In the genomic region with DNA sequence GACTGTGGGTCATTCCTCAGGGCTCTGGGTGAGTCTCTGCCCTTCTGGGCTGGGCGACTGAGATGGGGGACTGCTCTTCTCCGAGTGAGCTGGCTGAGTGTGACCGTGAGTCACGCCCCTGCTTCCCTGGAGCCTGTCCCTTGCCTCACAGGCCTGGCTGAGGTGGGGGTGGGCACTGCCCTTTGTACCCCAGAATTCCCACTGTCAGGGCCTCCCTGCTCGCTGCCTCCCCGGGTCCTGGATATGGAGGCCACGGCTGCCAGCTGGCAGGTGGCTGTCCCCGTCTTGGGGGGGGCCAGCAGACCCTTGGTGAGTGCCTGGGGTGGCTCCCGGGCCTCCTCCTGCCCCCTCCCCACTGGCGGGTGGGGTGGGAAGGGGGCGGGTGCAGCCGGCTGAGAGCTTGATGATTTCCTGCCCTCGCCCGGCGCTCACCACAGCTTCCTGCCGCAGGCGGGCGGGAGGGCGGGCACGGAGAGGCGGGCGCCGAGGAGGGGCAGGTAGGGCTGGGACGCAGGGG, we compare ENCODE assay signal across 8 cellular contexts. TPM values are rescaled to one million over a fixed set of nuclear protein-coding genes. Genes with fewer than 3 reads are reported as not detected.
DNase-seq lines count a peak whose midpoint lies in the region; ATAC-seq and TF ChIP-seq lines count a peak whose summit lies in the region.

A gene with protein sequence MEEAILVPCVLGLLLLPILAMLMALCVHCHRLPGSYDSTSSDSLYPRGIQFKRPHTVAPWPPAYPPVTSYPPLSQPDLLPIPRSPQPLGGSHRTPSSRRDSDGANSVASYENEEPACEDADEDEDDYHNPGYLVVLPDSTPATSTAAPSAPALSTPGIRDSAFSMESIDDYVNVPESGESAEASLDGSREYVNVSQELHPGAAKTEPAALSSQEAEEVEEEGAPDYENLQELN (plus strand): TSS at position 434 of the 517 bp plus-strand sequence. CDS start 366 bp downstream, outside the sequence.

- TF ChIP-seq CTCF in left ventricle myocardium inferior (IDR thresholded peaks at IDR 0.05; ENCODE audit: borderline replicate concordance) = no peak
- no peak for TF ChIP-seq CTCF in esophagus squamous epithelium (IDR thresholded peaks at IDR 0.05)
- TF ChIP-seq CTCF in Caco-2 (IDR thresholded peaks at IDR 0.05; ENCODE audit: insufficient read depth in 1 of 2, low read depth in 1 of 2, low read length in 1 of 2, severe bottlenecking in 1 of 2, unreplicated experiment in 1 of 2) = no peak

- H3K4me1 ChIP-seq in left ventricle myocardium inferior = no peaks in the 10 kb centered on the region
- H3K4me1 ChIP-seq in esophagus squamous epithelium = peaks cover 0 to 7% (median 0%) of the 10 kb centered on the region in 3 donors
- no peaks in the 10 kb centered on the region for H3K4me1 ChIP-seq in Caco-2

- H3K27ac Mint-ChIP-seq in Caco-2 (ENCODE audit: unreplicated experiment) = no peak within 1 kb of the TSS

- no TSS peak for BruUV-seq in Caco-2 (replicated peaks; lab: Mats Ljungman, UMichigan)

- H3K4me3 ChIP-seq in left ventricle myocardium inferior (no peak within 1 kb of the TSS), esophagus squamous epithelium (peak within 1 kb of the TSS; percentile 0 to 50 (median 36)), Caco-2 (ENCODE audit: low read depth, low read length) (no peak within 1 kb of the TSS)

- peaks cover 85% of the 10 kb centered on the region for H3K36me3 ChIP-seq in left ventricle myocardium inferior
- H3K36me3 ChIP-seq in esophagus squamous epithelium = peaks cover 17 to 99% (median 36%) of the 10 kb centered on the region in 3 donors
- H3K36me3 ChIP-seq in Caco-2 (ENCODE audit: control insufficient read depth, insufficient read depth, low read length) = peaks cover 1% of the 10 kb centered on the region

- intact Hi-C loops in Right ventricle myocardium inferior (cut with DNase I) = no loop called here
- intact Hi-C loops in left ventricle myocardium inferior (cut with micrococcal nuclease) = no loop called here
- intact Hi-C loops in esophagus squamous epithelium (cut with DNase I) = no loop called here
- intact Hi-C loops in Caco-2 (cut with micrococcal nuclease; ENCODE audit: unreplicated experiment) = no loop called here

- no peak within 1 kb of the TSS for H3K4me3 Mint-ChIP-seq in Caco-2 (ENCODE audit: unreplicated experiment)

- POLR2A ChIA-PET in Caco-2 (lab: Charles Lee) = no interaction called here

- CTCF ChIA-PET in Caco-2 (lab: Charles Lee) = interaction anchor here (1.2 kb wide), 1 partner anchor 11 kb away, joined by 3 read pairs; no protein-coding TSS in a partner anchor

- H3K36me3 Mint-ChIP-seq in Caco-2 (ENCODE audit: insufficient read depth, unreplicated experiment) = peaks cover 19% of the 10 kb centered on the region

- ATAC-seq in Right ventricle myocardium inferior = peak; percentile 36
- no peak for ATAC-seq in HG03175 (IDR thresholded peaks at IDR 0.05; ENCODE audit: unreplicated experiment)

- H3K9me3 ChIP-seq in left ventricle myocardium inferior (replicated peaks) (peaks cover 20% of the 10 kb centered on the region), esophagus squamous epithelium (peaks cover 0 to 19% (median 5%) of the 10 kb centered on the region in 3 donors), Caco-2 (no peaks in the 10 kb centered on the region)

- H3K27ac ChIP-seq in left ventricle myocardium inferior (replicated peaks) (no peak within 1 kb of the TSS), esophagus squamous epithelium (peak within 1 kb of the TSS; percentile 28 to 68 (median 41))

- 40% methylated on average over 1 to 2 of the region's 24 CpGs for WGBS in esophagus squamous epithelium, 2 donors

- no peaks in the 10 kb centered on the region for H3K27me3 Mint-ChIP-seq in Caco-2 (ENCODE audit: insufficient read depth, unreplicated experiment)

- H3K27me3 ChIP-seq in left ventricle myocardium inferior (ENCODE audit: low read depth) = no peaks in the 10 kb centered on the region
- H3K27me3 ChIP-seq in esophagus squamous epithelium = no peaks in the 10 kb centered on the region
- H3K27me3 ChIP-seq in Caco-2 (replicated peaks; ENCODE audit: control insufficient read depth, insufficient read depth, low read length) = no peaks in the 10 kb centered on the region

- no peaks in the 10 kb centered on the region for H3K9me3 Mint-ChIP-seq in Caco-2 (ENCODE audit: unreplicated experiment)

- H3K4me1 Mint-ChIP-seq in Caco-2 (ENCODE audit: low read depth, unreplicated experiment) = no peaks in the 10 kb centered on the region

- TF ChIP-seq POLR2A in esophagus squamous epithelium (IDR thresholded peaks at IDR 0.05) = no peak

- no peak for DNase-seq in Right ventricle myocardium inferior (ENCODE audit: missing footprints)
- DNase-seq in left ventricle myocardium inferior = no peak
- peak; percentile 75 to 78 for DNase-seq in activated CD4-positive, alpha-beta T cell treated with anti-CD3 and anti-CD28 coated beads for 4 hours
- no peak for DNase-seq in esophagus squamous epithelium (lab: John Stamatoyannopoulos, UW)
- DNase-seq in stimulated activated CD8-positive, alpha-beta memory T cell treated with anti-CD3 and anti-CD28 coated beads, Interleukin-4, amount 100 ng/mL, for 48 hours = peak; percentile 82
- no peak for DNase-seq in HuH-7 (ENCODE audit: low spot score)
- no peak for DNase-seq in Caco-2

RNA-seq across cellular contexts. Expression of the gene that starts here (rescaled TPM):
- total RNA-seq in Right ventricle myocardium inferior = 1.9 TPM
- total RNA-seq in left ventricle myocardium inferior = 0.93 TPM
- total RNA-seq in esophagus squamous epithelium = 1 to 10 TPM in 3 of 4 donors, under 1 TPM in 1; 0.76 to 7.4 (median 2.5) TPM
- 1.7 and 3.2 TPM in 2 replicates for total RNA-seq in Caco-2 (2022)

Comparison
In these comparisons a context has a peak if more than half of its experiments do, and no peak if none do; other contexts are left out.
1. DNase-seq: peak in activated CD4-positive, alpha-beta T cell treated with anti-CD3 and anti-CD28 coated beads for 4 hours (2 of 2) and stimulated activated CD8-positive, alpha-beta memory T cell treated with anti-CD3 and anti-CD28 coated beads, Interleukin-4, amount 100 ng/mL, for 48 hours (single experiment); none in Right ventricle myocardium inferior (single experiment), left ventricle myocardium inferior (single experiment), esophagus squamous epithelium (single experiment), HuH-7 (single experiment) and Caco-2 (0 of 2).
2. H3K4me3 ChIP-seq: peak in esophagus squamous epithelium (4 of 4); none in left ventricle myocardium inferior (single experiment) and Caco-2 (single experiment).